ENCODE assay signal across 8 cellular contexts in genomic region chr20:846894-847278, GRCh38. TPM values are rescaled to one million over a fixed set of nuclear protein-coding genes. Genes with fewer than 3 reads are reported as not detected.
A peak's percentile ranks its signal among the peaks of the same experiment; 100 is the strongest.
DNase-seq lines count a peak whose midpoint lies in the region; FAIRE-seq and TF ChIP-seq lines count a peak whose summit lies in the region.

No MANE protein-coding gene starts in this region.

- no peaks in the 10 kb centered on the region for H3K27me3 Mint-ChIP-seq in activated T-helper 2 cell treated with anti-CD3 and anti-CD28 coated beads, Interferon-gamma antibody, Interleukin-2, Interleukin-4, amounts not matched to agents 10 μg/mL and 5 μg/mL and 100 μg/mL, durations not matched to agents 14 hours and 24 hours and 36 hours (ENCODE audit: low read depth)

- H3K4me1 Mint-ChIP-seq in activated T-helper 2 cell treated with anti-CD3 and anti-CD28 coated beads, Interferon-gamma antibody, Interleukin-2, Interleukin-4, amounts not matched to agents 10 μg/mL and 5 μg/mL and 100 μg/mL, durations not matched to agents 14 hours and 24 hours and 36 hours (ENCODE audit: low read depth), result peaks cover 35% of the 10 kb centered on the region

- TF ChIP-seq POLR2A in GM18526 (IDR thresholded peaks at IDR 0.05; ENCODE audit: extremely low read depth, insufficient read length), result peak; percentile 33

- peak; percentile 24 for DNase-seq in OCI-M1 (lab: John Stamatoyannopoulos, UW)
- DNase-seq in activated T-helper 2 cell treated with anti-CD3 and anti-CD28 coated beads, Interferon-gamma antibody, Interleukin-2, Interleukin-4, amounts not matched to agents 10 μg/mL and 5 μg/mL and 100 μg/mL, durations not matched to agents 14 hours and 24 hours and 36 hours (ENCODE audit: low spot score), result peak; percentile 46
- peak; percentile 60 to 61 for DNase-seq in stimulated activated CD4-positive, alpha-beta T cell treated with anti-CD3 and anti-CD28 coated beads, Interleukin-2, amount 100 ng/mL, for 24 hours
- DNase-seq in NCI-H146 treated with DMSO at 0.1 percent for 48 hours (lab: John Stamatoyannopoulos, UW; ENCODE audit: unreplicated experiment), result no peak
- DNase-seq in urothelium cell line (ENCODE audit: low spot score), result no peak
- no peak for DNase-seq in kidney glomerular epithelial cell (lab: John Stamatoyannopoulos, UW)
- no peak for DNase-seq in HuH-7.5 (ENCODE audit: low spot score)

- H3K4me3 Mint-ChIP-seq in activated T-helper 2 cell treated with anti-CD3 and anti-CD28 coated beads, Interferon-gamma antibody, Interleukin-2, Interleukin-4, amounts not matched to agents 10 μg/mL and 5 μg/mL and 100 μg/mL, durations not matched to agents 14 hours and 24 hours and 36 hours (ENCODE audit: low read depth), result peak overlapping the region; percentile 79

- peak overlapping the region; percentile 82 for H3K27ac Mint-ChIP-seq in activated T-helper 2 cell treated with anti-CD3 and anti-CD28 coated beads, Interferon-gamma antibody, Interleukin-2, Interleukin-4, amounts not matched to agents 10 μg/mL and 5 μg/mL and 100 μg/mL, durations not matched to agents 14 hours and 24 hours and 36 hours

- no peak for FAIRE-seq in urothelium cell line (lab: Jason Lieb, UNC)

- intact Hi-C loops in activated T-helper 2 cell treated with anti-CD3 and anti-CD28 coated beads, Interferon-gamma antibody, Interleukin-2, Interleukin-4, amounts not matched to agents 10 μg/mL and 5 μg/mL and 100 μg/mL, durations not matched to agents 14 hours and 24 hours and 36 hours (cut with micrococcal nuclease), result loop anchor here (2.0 kb wide), 1 partner anchor 14 kb away; the partner anchor contains the start of gene FAM110A

- peaks cover 26% of the 10 kb centered on the region for H3K36me3 Mint-ChIP-seq in activated T-helper 2 cell treated with anti-CD3 and anti-CD28 coated beads, Interferon-gamma antibody, Interleukin-2, Interleukin-4, amounts not matched to agents 10 μg/mL and 5 μg/mL and 100 μg/mL, durations not matched to agents 14 hours and 24 hours and 36 hours (ENCODE audit: low read depth)

- H3K9me3 Mint-ChIP-seq in activated T-helper 2 cell treated with anti-CD3 and anti-CD28 coated beads, Interferon-gamma antibody, Interleukin-2, Interleukin-4, amounts not matched to agents 10 μg/mL and 5 μg/mL and 100 μg/mL, durations not matched to agents 14 hours and 24 hours and 36 hours, result peaks cover 6% of the 10 kb centered on the region

RNA-seq across cellular contexts. Expression of gene FAM110A, which starts 13.4 kb away (rescaled TPM):
- 12.7 and 12.8 TPM in 2 replicates for total RNA-seq in activated T-helper 2 cell treated with anti-CD3 and anti-CD28 coated beads, Interferon-gamma antibody, Interleukin-2, Interleukin-4, amounts not matched to agents 10 μg/mL and 5 μg/mL and 100 μg/mL, durations not matched to agents 14 hours and 24 hours and 36 hours

Comparison
In these comparisons a context has a peak if more than half of its experiments do, and no peak if none do; other contexts are left out.
1. DNase-seq: peak in OCI-M1 (single experiment), activated T-helper 2 cell treated with anti-CD3 and anti-CD28 coated beads, Interferon-gamma antibody, Interleukin-2, Interleukin-4, amounts not matched to agents 10 μg/mL and 5 μg/mL and 100 μg/mL, durations not matched to agents 14 hours and 24 hours and 36 hours (single experiment) and stimulated activated CD4-positive, alpha-beta T cell treated with anti-CD3 and anti-CD28 coated beads, Interleukin-2, amount 100 ng/mL, for 24 hours (2 of 2); none in NCI-H146 treated with DMSO at 0.1 percent for 48 hours (single experiment), urothelium cell line (single experiment), kidney glomerular epithelial cell (single experiment) and HuH-7.5 (single experiment).